In the genomic region with DNA sequence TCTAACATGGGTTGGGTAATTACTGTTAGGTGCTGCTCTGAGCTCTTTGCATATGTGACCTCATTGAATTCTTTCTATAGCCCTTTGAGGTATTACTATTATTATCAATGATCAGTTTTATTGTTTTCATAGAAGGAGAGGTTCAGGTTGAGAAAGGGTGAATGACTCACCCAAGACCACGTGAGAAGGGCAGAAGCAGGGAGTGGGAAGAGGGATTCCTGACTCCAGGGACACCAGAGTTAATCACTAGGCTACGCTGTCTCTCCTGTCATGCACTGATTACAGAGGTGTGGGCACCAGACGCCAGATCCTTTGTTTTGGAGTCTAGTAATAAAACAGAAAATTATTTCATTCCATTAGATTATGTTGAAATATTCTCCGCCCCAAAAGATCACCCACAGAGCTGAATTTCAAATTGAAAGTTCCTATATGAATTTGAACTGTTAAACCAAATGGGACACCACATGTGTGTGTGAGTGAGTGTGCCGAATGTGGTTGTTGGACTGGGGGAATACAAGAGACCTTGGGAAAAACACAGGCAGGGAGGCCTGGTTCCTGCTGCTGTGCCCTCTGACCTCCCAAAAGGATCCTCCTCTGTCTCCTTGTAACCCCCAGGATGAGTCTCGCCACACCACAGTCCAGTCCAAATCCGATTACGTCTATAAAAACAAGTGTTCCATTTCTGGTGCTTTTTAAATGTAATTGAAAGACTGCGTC, we compare ENCODE assay signal across 31 cellular contexts.
DNase-seq lines count a peak whose midpoint lies in the region; ATAC-seq, FAIRE-seq and TF ChIP-seq lines count a peak whose summit lies in the region.
"Had no signal": no experiment of that assay in that cellular context is flagged by ENCODE, and none has a peak within 500 bp of the region (broad histone marks: within the 10 kb centered on the region; RNA-seq: fewer than 3 reads in every experiment).

No MANE protein-coding gene starts in this region.

- H3K36me3 Mint-ChIP-seq in astrocyte (ENCODE audit: low read depth, unreplicated experiment) = peaks cover 3% of the 10 kb centered on the region
- H3K36me3 Mint-ChIP-seq: activated naive CD4-positive, alpha-beta T cell treated with anti-CD3 and anti-CD28 coated beads, Interleukin-2, amount 10 ng/mL, durations not matched to agents 7 days and 5 days; CD8-positive, alpha-beta T cell; naive thymus-derived CD8-positive, alpha-beta T cell had no signal

- no peak overlapping the region for H3K27ac ChIP-seq in astrocyte (ENCODE audit: low read depth, low read length)
- H3K27ac ChIP-seq: upper lobe of left lung had no signal

- ATAC-seq in GM21737 (IDR thresholded peaks at IDR 0.05; ENCODE audit: unreplicated experiment) = no peak
- ATAC-seq: activated T-cell treated with anti-CD3 and anti-CD28 coated beads, Interleukin-2, amount 50 U/mL, for 4 hours; CD8-positive, alpha-beta T cell; GM12878; naive thymus-derived CD8-positive, alpha-beta T cell; Panc1; SK-N-SH treated with all-trans-retinoic acid at 6 μM for 48 hours; stimulated activated naive CD8-positive, alpha-beta T cell treated with anti-CD3 and anti-CD28 coated beads, Interleukin-15, amount 100 ng/mL, for 72 hours had no signal

- H3K79me2 ChIP-seq in astrocyte (ENCODE audit: insufficient read depth, low read length) = no peaks in the 10 kb centered on the region

- no peaks in the 10 kb centered on the region for H3K27me3 Mint-ChIP-seq in astrocyte (ENCODE audit: low read depth, unreplicated experiment)
- H3K27me3 Mint-ChIP-seq: activated naive CD4-positive, alpha-beta T cell treated with anti-CD3 and anti-CD28 coated beads, Interleukin-2, amount 10 ng/mL, durations not matched to agents 7 days and 5 days; stimulated activated naive CD8-positive, alpha-beta T cell treated with anti-CD3 and anti-CD28 coated beads, Interleukin-15, amount 100 ng/mL, for 72 hours had no signal

- TF ChIP-seq CTCF in astrocyte (IDR thresholded peaks at IDR 0.05; ENCODE audit: insufficient read depth, low read depth, low read length) (no peak), fibroblast of the aortic adventitia (IDR thresholded peaks at IDR 0.05; ENCODE audit: insufficient read depth, low read length) (no peak)

- H3K4me1 Mint-ChIP-seq in astrocyte (ENCODE audit: low read depth, unreplicated experiment) = peaks cover 38% of the 10 kb centered on the region
- H3K4me1 Mint-ChIP-seq: activated B cell treated with CpG ODN at 0.5 μM for 24 hours; activated naive CD4-positive, alpha-beta T cell treated with anti-CD3 and anti-CD28 coated beads, Interleukin-2, amount 10 ng/mL, durations not matched to agents 7 days and 5 days; naive thymus-derived CD8-positive, alpha-beta T cell; stimulated activated naive CD8-positive, alpha-beta T cell treated with anti-CD3 and anti-CD28 coated beads, Interleukin-15, amount 100 ng/mL, for 72 hours had no signal

- no peak for FAIRE-seq in astrocyte (lab: Jason Lieb, UNC)
- no peak for FAIRE-seq in urothelium cell line (lab: Jason Lieb, UNC)
- FAIRE-seq: GM12878, HTR-8/SVneo had no signal

- no peak overlapping the region for H2AFZ ChIP-seq in astrocyte (ENCODE audit: low read depth, low read length)

- H3K4me1 ChIP-seq in astrocyte (ENCODE audit: insufficient read depth, low read length) = no peaks in the 10 kb centered on the region

- peak; percentile 6 for DNase-seq in astrocyte (ENCODE audit: low read depth)
- peak; percentile 19 for DNase-seq in fibroblast of the aortic adventitia (ENCODE audit: low read depth)
- peak; percentile 43 to 47 for DNase-seq in lung microvascular endothelial cell (ENCODE audit: low read depth in 2 of 2)
- peak; percentile 2 for DNase-seq in urothelium cell line (ENCODE audit: low spot score)
- DNase-seq in NCI-H2081 (lab: John Stamatoyannopoulos, UW) = no peak
- no peak for DNase-seq in RPMI8226
- DNase-seq: activated B cell treated with CpG ODN at 0.5 μM for 24 hours; activated CD8-positive, alpha-beta memory T cell treated with anti-CD3 and anti-CD28 coated beads for 24 hours; activated naive CD4-positive, alpha-beta T cell treated with anti-CD3 and anti-CD28 coated beads, Interleukin-2, amount 10 ng/mL, durations not matched to agents 7 days and 5 days; activated T-cell treated with anti-CD3 and anti-CD28 coated beads, Interleukin-2, amount 50 U/mL, for 4 hours; CD8-positive, alpha-beta T cell; H7; hypothalamus; islet precursor cell; Kasumi-1; naive thymus-derived CD8-positive, alpha-beta T cell; NCI-H1105 treated with DMSO at 0.1 percent for 48 hours; NCI-H2107; NK-92 treated with Interleukin-12 subunit alpha and Interleukin-12 subunit beta, amount 100 ng/mL, for 24 hours; posterior cingulate gyrus; stimulated activated CD4-positive, alpha-beta T cell treated with anti-CD3 and anti-CD28 coated beads, Interleukin-2, amount 100 ng/mL, for 48 hours; stimulated activated naive CD8-positive, alpha-beta T cell treated with anti-CD3 and anti-CD28 coated beads, Interleukin-15, amount 100 ng/mL, for 72 hours; upper lobe of left lung had no signal

- H3K4me3 ChIP-seq in astrocyte (ENCODE audit: insufficient read depth, low read depth, low read length) (no peak overlapping the region), fibroblast of the aortic adventitia (ENCODE audit: low read depth, low read length) (no peak overlapping the region)
- H3K4me3 ChIP-seq: ascending aorta, GM12878, skin epidermis, upper lobe of left lung had no signal

- no peaks in the 10 kb centered on the region for H3K9me3 Mint-ChIP-seq in astrocyte (ENCODE audit: unreplicated experiment)
- H3K9me3 Mint-ChIP-seq: activated B cell treated with CpG ODN at 0.5 μM for 24 hours; activated naive CD4-positive, alpha-beta T cell treated with anti-CD3 and anti-CD28 coated beads, Interleukin-2, amount 10 ng/mL, durations not matched to agents 7 days and 5 days; activated T-cell treated with anti-CD3 and anti-CD28 coated beads, Interleukin-2, amount 50 U/mL, for 4 hours; CD8-positive, alpha-beta T cell; naive thymus-derived CD8-positive, alpha-beta T cell; stimulated activated naive CD8-positive, alpha-beta T cell treated with anti-CD3 and anti-CD28 coated beads, Interleukin-15, amount 100 ng/mL, for 72 hours; T-helper 2 cell treated with Interferon-gamma antibody and Interleukin-4, amounts not matched to agents 5 μg/mL and 100 μg/mL, for 36 hours had no signal

- peak overlapping the region; percentile 31 for H3K27ac Mint-ChIP-seq in astrocyte (ENCODE audit: unreplicated experiment)
- H3K27ac Mint-ChIP-seq: activated B cell treated with CpG ODN at 0.5 μM for 24 hours; activated naive CD4-positive, alpha-beta T cell treated with anti-CD3 and anti-CD28 coated beads, Interleukin-2, amount 10 ng/mL, durations not matched to agents 7 days and 5 days; CD8-positive, alpha-beta T cell; naive thymus-derived CD8-positive, alpha-beta T cell; stimulated activated naive CD8-positive, alpha-beta T cell treated with anti-CD3 and anti-CD28 coated beads, Interleukin-15, amount 100 ng/mL, for 72 hours; T-helper 2 cell treated with Interferon-gamma antibody and Interleukin-4, amounts not matched to agents 5 μg/mL and 100 μg/mL, for 36 hours had no signal

- no peak overlapping the region for H3K9ac ChIP-seq in astrocyte (ENCODE audit: low read length)

- H3K36me3 ChIP-seq in astrocyte (ENCODE audit: insufficient read depth, low read length) = no peaks in the 10 kb centered on the region
- H3K36me3 ChIP-seq: ascending aorta, upper lobe of left lung had no signal

- no peaks in the 10 kb centered on the region for H4K20me1 ChIP-seq in astrocyte (ENCODE audit: insufficient read depth, low read length)

- no peaks in the 10 kb centered on the region for H3K9me3 ChIP-seq in astrocyte (ENCODE audit: insufficient read depth, low read depth, low read length)
- H3K9me3 ChIP-seq: ascending aorta, upper lobe of left lung had no signal

- no peaks in the 10 kb centered on the region for H3K27me3 ChIP-seq in astrocyte (ENCODE audit: insufficient read depth, low read length)
- H3K27me3 ChIP-seq: ascending aorta, upper lobe of left lung had no signal

- H3K4me3 Mint-ChIP-seq in astrocyte (ENCODE audit: unreplicated experiment) = no peak overlapping the region
- H3K4me3 Mint-ChIP-seq: activated B cell treated with CpG ODN at 0.5 μM for 24 hours; activated naive CD4-positive, alpha-beta T cell treated with anti-CD3 and anti-CD28 coated beads, Interleukin-2, amount 10 ng/mL, durations not matched to agents 7 days and 5 days; activated T-cell treated with anti-CD3 and anti-CD28 coated beads, Interleukin-2, amount 50 U/mL, for 4 hours; CD8-positive, alpha-beta T cell; naive thymus-derived CD8-positive, alpha-beta T cell; stimulated activated naive CD8-positive, alpha-beta T cell treated with anti-CD3 and anti-CD28 coated beads, Interleukin-15, amount 100 ng/mL, for 72 hours; T-helper 2 cell treated with Interferon-gamma antibody and Interleukin-4, amounts not matched to agents 5 μg/mL and 100 μg/mL, for 36 hours had no signal

- H3K4me2 ChIP-seq in astrocyte (ENCODE audit: low read length) = no peak overlapping the region

Comparison
In these comparisons a context has a peak if more than half of its experiments do, and no peak if none do; other contexts are left out.
1. DNase-seq: peak in astrocyte (single experiment), fibroblast of the aortic adventitia (single experiment), lung microvascular endothelial cell (2 of 2) and urothelium cell line (single experiment); none in NCI-H2081 (0 of 2) and RPMI8226 (single experiment).